In genomic region chr22:22408731-22409696, GRCh38 we compare ENCODE assay signal across 8 cellular contexts.
DNase-seq lines count a peak whose midpoint lies in the region; TF ChIP-seq lines count a peak whose summit lies in the region.

No MANE protein-coding gene starts in this region.

- H3K9me3 Mint-ChIP-seq in CD8-positive, alpha-beta memory T cell: no peaks in the 10 kb centered on the region

- peaks cover 16 to 69% of the 10 kb centered on the region in 2 donors for H3K27me3 Mint-ChIP-seq in CD8-positive, alpha-beta memory T cell

- CTCF ChIA-PET in CD8-positive, alpha-beta memory T cell (lab: Charles Lee): interaction anchor here (1.5 kb wide), 1 partner anchor 13 kb away, joined by 4 read pairs; no protein-coding TSS in a partner anchor

- H3K36me3 Mint-ChIP-seq in CD8-positive, alpha-beta memory T cell: no peaks in the 10 kb centered on the region

- H3K9me3 ChIP-seq in breast epithelium: no peaks in the 10 kb centered on the region
- no peaks in the 10 kb centered on the region for H3K9me3 ChIP-seq in CD8-positive, alpha-beta memory T cell (ENCODE audit: low read length)

- H3K4me1 ChIP-seq in breast epithelium: no peaks in the 10 kb centered on the region
- H3K4me1 ChIP-seq in CD8-positive, alpha-beta memory T cell (ENCODE audit: insufficient read depth, low read length): no peaks in the 10 kb centered on the region

- peak; percentile 78 for TF ChIP-seq CTCF in GM12874 (IDR thresholded peaks at IDR 0.05; ENCODE audit: insufficient read depth, low read depth, low read length)
- peak in 2 of 3 donors; percentile 14 to 25 for TF ChIP-seq CTCF in breast epithelium (IDR thresholded peaks at IDR 0.05)

- DNase-seq in AG08395 (ENCODE audit: low spot score) (peak; percentile 43), NCI-H460 (ENCODE audit: extremely low read depth, low read depth) (peak; percentile 28), breast epithelium (ENCODE audit: low spot score in 2 of 2) (no peak), midbrain (lab: John Stamatoyannopoulos, UW) (peak; percentile 17), amniotic stem cell (lab: John Stamatoyannopoulos, UW) (no peak), GOT3 (lab: John Stamatoyannopoulos, UW) (no peak)
- DNase-seq in CD8-positive, alpha-beta memory T cell: no peak

- POLR2A ChIA-PET in CD8-positive, alpha-beta memory T cell (lab: Charles Lee): no interaction called here

- no peaks in the 10 kb centered on the region for H3K27me3 ChIP-seq in breast epithelium
- H3K27me3 ChIP-seq in CD8-positive, alpha-beta memory T cell (ENCODE audit: insufficient read depth, low read length, poor library complexity, severe bottlenecking): peaks cover 8% of the 10 kb centered on the region

- H3K4me3 ChIP-seq in breast epithelium: no peak overlapping the region
- H3K4me3 ChIP-seq in CD8-positive, alpha-beta memory T cell (ENCODE audit: low read length): no peak overlapping the region

- intact Hi-C loops in breast epithelium (cut with DNase I; ENCODE audit: low total_unique reads): no loop called here

- H3K27ac ChIP-seq in breast epithelium: no peak overlapping the region
- H3K27ac ChIP-seq in CD8-positive, alpha-beta memory T cell (ENCODE audit: low read depth, low read length): no peak overlapping the region

- TF ChIP-seq POLR2A in breast epithelium (IDR thresholded peaks at IDR 0.05): no peak

- H3K27ac Mint-ChIP-seq in CD8-positive, alpha-beta memory T cell: no peak overlapping the region

- no peaks in the 10 kb centered on the region for H3K4me1 Mint-ChIP-seq in CD8-positive, alpha-beta memory T cell

- no peak overlapping the region for H3K4me3 Mint-ChIP-seq in CD8-positive, alpha-beta memory T cell

- no peaks in the 10 kb centered on the region for H3K36me3 ChIP-seq in breast epithelium
- no peaks in the 10 kb centered on the region for H3K36me3 ChIP-seq in CD8-positive, alpha-beta memory T cell (ENCODE audit: insufficient read depth, low read length)

Comparison
In these comparisons a context has a peak if more than half of its experiments do, and no peak if none do; other contexts are left out.
1. DNase-seq: peak in AG08395 (single experiment), NCI-H460 (single experiment) and midbrain (single experiment); none in breast epithelium (0 of 2), CD8-positive, alpha-beta memory T cell (0 of 5), amniotic stem cell (single experiment) and GOT3 (single experiment).